21 cellular contexts compared by ENCODE assay signal in genomic region chr12:81465881-81466280, GRCh38.
A peak's percentile ranks its signal among the peaks of the same experiment; 100 is the strongest.
DNase-seq lines count a peak whose midpoint lies in the region; TF ChIP-seq lines count a peak whose summit lies in the region.
"Had no signal": no experiment of that assay in that cellular context is flagged by ENCODE, and none has a peak within 500 bp of the region (broad histone marks: within the 10 kb centered on the region; RNA-seq: fewer than 3 reads in every experiment).

No MANE protein-coding gene starts in this region.

- no peak overlapping the region for H3K4me3 ChIP-seq in PC-9
- H3K4me3 ChIP-seq in OCI-LY7 (ENCODE audit: low read depth, low read length, poor library complexity, severe bottlenecking) = no peak overlapping the region
- H3K4me3 ChIP-seq: A549; BLaER1 treated with 17β-estradiol and CSF1 and Interleukin-3, amounts not matched to agents 10 nM and 100 nM; GM12878; GM23338 had no signal

- H3K36me3 ChIP-seq in PC-9 (ENCODE audit: low read depth) (no peaks in the 10 kb centered on the region), OCI-LY7 (ENCODE audit: insufficient read depth, low read length) (no peaks in the 10 kb centered on the region)
- H3K36me3 ChIP-seq: BE2C; BLaER1 treated with 17β-estradiol and CSF1 and Interleukin-3, amounts not matched to agents 10 nM and 100 nM had no signal

- POLR2A ChIA-PET in PC-9 (lab: Charles Lee; ENCODE audit: unreplicated experiment) (no interaction called here), OCI-LY7 (lab: Charles Lee) (no interaction called here)

- no peak for TF ChIP-seq CTCF in PC-9 (conservative IDR thresholded peaks at IDR 0.05)
- TF ChIP-seq CTCF in OCI-LY7 (conservative IDR thresholded peaks at IDR 0.05; ENCODE audit: low read length) = no peak

- DNase-seq in DMS 273 (lab: John Stamatoyannopoulos, UW; ENCODE audit: unreplicated experiment) = peak; percentile 75
- DNase-seq in G401 (ENCODE audit: low spot score) = peak; percentile 64
- DNase-seq in PC-9 = no peak
- DNase-seq in retina = peak; percentile 59
- no peak for DNase-seq in SKM-1 treated with dmso at 0.1 percent for 144 hours (lab: John Stamatoyannopoulos, UW; ENCODE audit: unreplicated experiment)
- DNase-seq in OCI-LY7 (ENCODE audit: low spot score) = no peak
- DNase-seq in NCI-H1105 (lab: John Stamatoyannopoulos, UW) = no peak
- DNase-seq: 8988T; ACHN; AML-193; BE2C; CD4-positive, alpha-beta T cell; CD8-positive, alpha-beta memory T cell; DMS153; DND-41; GDM1; H9 had no signal

- H3K4me2 ChIP-seq in PC-9 (no peak overlapping the region), OCI-LY7 (ENCODE audit: low read length) (no peak overlapping the region)
- H3K4me2 ChIP-seq: A549, GM23338 had no signal

- BruUV-seq in PC-9 (replicated peaks; lab: Mats Ljungman, UMichigan) = no TSS peak
- no TSS peak for BruUV-seq in OCI-LY7 (replicated peaks; lab: Mats Ljungman, UMichigan)

- H3K9me3 ChIP-seq in PC-9 (ENCODE audit: insufficient read depth, low read depth) = no peaks in the 10 kb centered on the region; the same call in 1 of the 2 replicates
- no peaks in the 10 kb centered on the region for H3K9me3 ChIP-seq in OCI-LY7 (ENCODE audit: low read length)
- H3K9me3 ChIP-seq: A549; BE2C; BLaER1 treated with 17β-estradiol and CSF1 and Interleukin-3, amounts not matched to agents 10 nM and 100 nM had no signal

- in situ Hi-C loops in G401 (cut with HindIII; ENCODE audit: low sequenced_read_pairs) = no loop called here

- H3K9me2 ChIP-seq in PC-9 (ENCODE audit: insufficient read depth) (no peaks in the 10 kb centered on the region), OCI-LY7 (ENCODE audit: insufficient read depth, low read length) (no peaks in the 10 kb centered on the region)

- H3K27ac ChIP-seq in PC-9 (no peak overlapping the region), OCI-LY7 (ENCODE audit: low read depth, low read length, poor library complexity, severe bottlenecking) (no peak overlapping the region)
- H3K27ac ChIP-seq: A549; BLaER1 treated with 17β-estradiol and CSF1 and Interleukin-3, amounts not matched to agents 10 nM and 100 nM had no signal

- H3F3A ChIP-seq in PC-9 (ENCODE audit: insufficient read depth, low read depth) = no peaks in the 10 kb centered on the region

- intact Hi-C loops in PC-9 (cut with micrococcal nuclease; ENCODE audit: unreplicated experiment) (no loop called here), OCI-LY7 (cut with micrococcal nuclease; ENCODE audit: unreplicated experiment) (no loop called here)

- H3K79me2 ChIP-seq in PC-9 (ENCODE audit: low read depth) (no peaks in the 10 kb centered on the region), OCI-LY7 (ENCODE audit: insufficient read depth, low read depth, low read length) (no peaks in the 10 kb centered on the region)

- H4K20me1 ChIP-seq in PC-9 (ENCODE audit: insufficient read depth) = no peaks in the 10 kb centered on the region
- H4K20me1 ChIP-seq in OCI-LY7 (ENCODE audit: insufficient read depth, low read length) = no peaks in the 10 kb centered on the region
- H4K20me1 ChIP-seq: BLaER1 treated with 17β-estradiol and CSF1 and Interleukin-3, amounts not matched to agents 10 nM and 100 nM had no signal

- H2AFZ ChIP-seq in PC-9 = 0 out of 2 replicates have a peak overlapping the region, but pooled peaks have one; percentile 29
- H2AFZ ChIP-seq in OCI-LY7 (ENCODE audit: low read length) = no peak overlapping the region

- no peaks in the 10 kb centered on the region for H3K4me1 ChIP-seq in PC-9 (replicated peaks; ENCODE audit: insufficient read depth)
- H3K4me1 ChIP-seq in OCI-LY7 (ENCODE audit: insufficient read depth, low read length, poor library complexity, severe bottlenecking) = no peaks in the 10 kb centered on the region
- H3K4me1 ChIP-seq: A549, BE2C had no signal

- no peaks in the 10 kb centered on the region for H3K27me3 ChIP-seq in PC-9 (ENCODE audit: insufficient read depth, low read depth)
- H3K27me3 ChIP-seq: BE2C; BLaER1 treated with 17β-estradiol and CSF1 and Interleukin-3, amounts not matched to agents 10 nM and 100 nM had no signal

- CTCF ChIA-PET in PC-9 (lab: Charles Lee) (no interaction called here), OCI-LY7 (lab: Charles Lee; ENCODE audit: unreplicated experiment) (no interaction called here)

Comparison
In these comparisons a context has a peak if more than half of its experiments do, and no peak if none do; other contexts are left out.
1. DNase-seq: peak in DMS 273 (single experiment), G401 (single experiment) and retina (single experiment); none in PC-9 (0 of 2), SKM-1 treated with dmso at 0.1 percent for 144 hours (single experiment), OCI-LY7 (single experiment) and NCI-H1105 (single experiment).